In genomic region chr1:19344372-19344810, GRCh38 we compare ENCODE assay signal across 8 cellular contexts. TPM values are rescaled to one million over a fixed set of nuclear protein-coding genes. Genes with fewer than 3 reads are reported as not detected.
DNase-seq lines count a peak whose midpoint lies in the region; ATAC-seq, FAIRE-seq and TF ChIP-seq lines count a peak whose summit lies in the region.

No MANE protein-coding gene starts in this region.

- DNase-seq in AG08396 (ENCODE audit: low spot score) (peak; percentile 76), GM18507 (ENCODE audit: extremely low spot score, insufficient read length, low read depth) (peak; percentile 48), NT2/D1 (ENCODE audit: low read depth, low spot score) (peak; percentile 9), foreskin fibroblast (peak in 1 of 2 donors; percentile 73), pancreas (peak in 5 of 6 donors; percentile 25 to 82 (median 63)), MV-4-11 (lab: John Stamatoyannopoulos, UW) (no peak)
- peak; percentile 29 for DNase-seq in activated T-helper 2 cell treated with anti-CD3 and anti-CD28 coated beads, Interferon-gamma antibody, Interleukin-2, Interleukin-4, amounts not matched to agents 10 μg/mL and 5 μg/mL and 100 μg/mL, durations not matched to agents 14 hours and 24 hours and 36 hours (ENCODE audit: low spot score)

- H3K9me3 Mint-ChIP-seq in activated T-helper 2 cell treated with anti-CD3 and anti-CD28 coated beads, Interferon-gamma antibody, Interleukin-2, Interleukin-4, amounts not matched to agents 10 μg/mL and 5 μg/mL and 100 μg/mL, durations not matched to agents 14 hours and 24 hours and 36 hours: no peaks in the 10 kb centered on the region

- peaks cover 5% of the 10 kb centered on the region for H3K4me1 Mint-ChIP-seq in activated T-helper 2 cell treated with anti-CD3 and anti-CD28 coated beads, Interferon-gamma antibody, Interleukin-2, Interleukin-4, amounts not matched to agents 10 μg/mL and 5 μg/mL and 100 μg/mL, durations not matched to agents 14 hours and 24 hours and 36 hours (ENCODE audit: low read depth)

- FAIRE-seq in GM18507 (lab: Jason Lieb, UNC): peak; percentile 29
- FAIRE-seq in pancreas (lab: Jason Lieb, UNC): no peak

- WGBS in pancreas, 2 donors: 70 to 75% methylated on average over 12 of the region's 12 CpGs

- TF ChIP-seq CTCF in foreskin fibroblast (IDR thresholded peaks at IDR 0.05; ENCODE audit: low read depth, low read length) (peak; percentile 87), pancreas (IDR thresholded peaks at IDR 0.05) (peak; percentile 50 to 77 (median 76))

- H3K4me3 ChIP-seq in NT2/D1 (ENCODE audit: insufficient read length, low read depth): no peak overlapping the region
- no peak overlapping the region for H3K4me3 ChIP-seq in foreskin fibroblast (ENCODE audit: low read depth in 1 of 2, low read length in 2 of 2)
- no peak overlapping the region for H3K4me3 ChIP-seq in pancreas

- intact Hi-C loops in activated T-helper 2 cell treated with anti-CD3 and anti-CD28 coated beads, Interferon-gamma antibody, Interleukin-2, Interleukin-4, amounts not matched to agents 10 μg/mL and 5 μg/mL and 100 μg/mL, durations not matched to agents 14 hours and 24 hours and 36 hours (cut with micrococcal nuclease): loop anchor here (5.0 kb wide), 2 partner anchors 238 to 308 kb away; no protein-coding TSS in a partner anchor
- intact Hi-C loops in pancreas (cut with DNase I): loop anchor here in 2 of 3 donors (10.0 kb wide), 1 partner anchor 310 kb away; no protein-coding TSS in a partner anchor

- ATAC-seq in pancreas: peak; percentile 54 to 81 (median 80)
- ATAC-seq in HG03039 (IDR thresholded peaks at IDR 0.05; ENCODE audit: unreplicated experiment): no peak

- peaks cover 49% of the 10 kb centered on the region for H3K36me3 Mint-ChIP-seq in activated T-helper 2 cell treated with anti-CD3 and anti-CD28 coated beads, Interferon-gamma antibody, Interleukin-2, Interleukin-4, amounts not matched to agents 10 μg/mL and 5 μg/mL and 100 μg/mL, durations not matched to agents 14 hours and 24 hours and 36 hours (ENCODE audit: low read depth)

- H3K36me3 ChIP-seq in NT2/D1 (ENCODE audit: insufficient read depth, insufficient read length, low read length) (peaks cover 84% of the 10 kb centered on the region), pancreas (peaks cover 0 to 13% (median 4%) of the 10 kb centered on the region in 3 donors)

- peaks cover 6% of the 10 kb centered on the region for H3K4me1 ChIP-seq in NT2/D1 (ENCODE audit: insufficient read depth, insufficient read length)
- no peaks in the 10 kb centered on the region for H3K4me1 ChIP-seq in pancreas

- H3K9ac ChIP-seq in NT2/D1 (ENCODE audit: insufficient read length, low read depth): no peak overlapping the region

- no peaks in the 10 kb centered on the region for H3K9me3 ChIP-seq in NT2/D1 (ENCODE audit: insufficient read depth, low read length)
- no peaks in the 10 kb centered on the region for H3K9me3 ChIP-seq in pancreas

- no peak overlapping the region for H3K4me3 Mint-ChIP-seq in activated T-helper 2 cell treated with anti-CD3 and anti-CD28 coated beads, Interferon-gamma antibody, Interleukin-2, Interleukin-4, amounts not matched to agents 10 μg/mL and 5 μg/mL and 100 μg/mL, durations not matched to agents 14 hours and 24 hours and 36 hours (ENCODE audit: low read depth)

- H3K27me3 Mint-ChIP-seq in activated T-helper 2 cell treated with anti-CD3 and anti-CD28 coated beads, Interferon-gamma antibody, Interleukin-2, Interleukin-4, amounts not matched to agents 10 μg/mL and 5 μg/mL and 100 μg/mL, durations not matched to agents 14 hours and 24 hours and 36 hours (ENCODE audit: low read depth): no peaks in the 10 kb centered on the region

- no peak overlapping the region for H3K27ac Mint-ChIP-seq in activated T-helper 2 cell treated with anti-CD3 and anti-CD28 coated beads, Interferon-gamma antibody, Interleukin-2, Interleukin-4, amounts not matched to agents 10 μg/mL and 5 μg/mL and 100 μg/mL, durations not matched to agents 14 hours and 24 hours and 36 hours

- H3K27me3 ChIP-seq in NT2/D1 (ENCODE audit: insufficient read depth, insufficient read length) (no peaks in the 10 kb centered on the region), pancreas (no peaks in the 10 kb centered on the region)

- H3K27ac ChIP-seq in pancreas: no peak overlapping the region

RNA-seq across cellular contexts. Expression of gene SLC66A1, which starts 32.3 kb away (rescaled TPM):
- total RNA-seq in activated T-helper 2 cell treated with anti-CD3 and anti-CD28 coated beads, Interferon-gamma antibody, Interleukin-2, Interleukin-4, amounts not matched to agents 10 μg/mL and 5 μg/mL and 100 μg/mL, durations not matched to agents 14 hours and 24 hours and 36 hours: 10.6 and 12.1 TPM in 2 replicates
- total RNA-seq in pancreas: 1 to 10 TPM; 6.4 to 9.1 (median 7.7) TPM
- polyA plus RNA-seq in pancreas: 10 to 100 TPM; 23.5 to 26.1 TPM

RNA-seq across cellular contexts. Expression of gene AKR7A2, which starts 32.4 kb away (rescaled TPM):
- total RNA-seq in activated T-helper 2 cell treated with anti-CD3 and anti-CD28 coated beads, Interferon-gamma antibody, Interleukin-2, Interleukin-4, amounts not matched to agents 10 μg/mL and 5 μg/mL and 100 μg/mL, durations not matched to agents 14 hours and 24 hours and 36 hours: 34.3 and 38.8 TPM in 2 replicates
- 10 to 100 TPM; 23.1 to 33.8 (median 27.8) TPM for total RNA-seq in pancreas
- 10 to 100 TPM; 11.7 to 31.9 TPM for polyA plus RNA-seq in pancreas

RNA-seq across cellular contexts. Expression of gene AKR7A3, which starts 55.8 kb away (rescaled TPM):
- 1.4 and 2.1 TPM in 2 replicates for total RNA-seq in activated T-helper 2 cell treated with anti-CD3 and anti-CD28 coated beads, Interferon-gamma antibody, Interleukin-2, Interleukin-4, amounts not matched to agents 10 μg/mL and 5 μg/mL and 100 μg/mL, durations not matched to agents 14 hours and 24 hours and 36 hours
- 100 to 1,000 TPM in 4 of 6 donors, 10 to 100 TPM in 2; 34.8 to 328 (median 266) TPM for total RNA-seq in pancreas
- polyA plus RNA-seq in pancreas: 100 to 1,000 TPM in 1 of 2 donors, 1 to 10 TPM in 1; 3.0 to 209 TPM

Comparison
In these comparisons a context has a peak if more than half of its experiments do, and no peak if none do; other contexts are left out.
1. RNA of gene AKR7A3, which starts 55.8 kb away (total RNA-seq): 34.8 to 328 TPM in pancreas; 1.4 to 2.1 TPM in activated T-helper 2 cell treated with anti-CD3 and anti-CD28 coated beads, Interferon-gamma antibody, Interleukin-2, Interleukin-4, amounts not matched to agents 10 μg/mL and 5 μg/mL and 100 μg/mL, durations not matched to agents 14 hours and 24 hours and 36 hours; every median in the first group is over 10 times any median in the second.